14 cellular contexts compared by ENCODE assay signal in genomic region chr11:126103150-126103549, GRCh38. TPM values are rescaled to one million over a fixed set of nuclear protein-coding genes. Genes with fewer than 3 reads are reported as not detected.
A peak's percentile ranks its signal among the peaks of the same experiment; 100 is the strongest.
DNase-seq lines count a peak whose midpoint lies in the region; ATAC-seq and TF ChIP-seq lines count a peak whose summit lies in the region.
"Had no signal": no experiment of that assay in that cellular context is flagged by ENCODE, and none has a peak within 500 bp of the region (broad histone marks: within the 10 kb centered on the region; RNA-seq: fewer than 3 reads in every experiment).

No MANE protein-coding gene starts in this region.

- H3K4me2 ChIP-seq in Karpas-422 (ENCODE audit: low read depth, low read length, poor library complexity, severe bottlenecking) (peak overlapping the region; percentile 81), SK-N-SH (no peak overlapping the region)

- TF ChIP-seq RAD21 in SK-N-SH (IDR thresholded peaks at IDR 0.05; ENCODE audit: low read length), result peak; percentile 38

- ATAC-seq in HG02642 (IDR thresholded peaks at IDR 0.05; ENCODE audit: poor library complexity, unreplicated experiment), result no peak

- no peak for TF ChIP-seq POLR2A in stomach (IDR thresholded peaks at IDR 0.05)

- no peak overlapping the region for H3K4me3 Mint-ChIP-seq in mesothelial cell of epicardium
- H3K4me3 Mint-ChIP-seq: H9 had no signal

- no peak for DNase-seq in Karpas-422
- peak; percentile 78 for DNase-seq in SK-N-SH
- DNase-seq in mesothelial cell of epicardium (ENCODE audit: low spot score in 2 of 2, unreplicated experiment in 2 of 2), result no peak
- DNase-seq in stomach, result no peak
- DNase-seq in retina, result no peak
- DNase-seq in NCI-H69 (lab: John Stamatoyannopoulos, UW), result no peak
- no peak for DNase-seq in stimulated activated CD8-positive, alpha-beta memory T cell treated with anti-CD3 and anti-CD28 coated beads, Interleukin-4, amount 100 ng/mL, for 48 hours
- DNase-seq: COR-L47, GF-D8, H9, NCI-H524 treated with DMSO at 0.1 percent for 48 hours, SHP77, SW 1271 had no signal

- peaks cover 55% of the 10 kb centered on the region for H3K4me1 ChIP-seq in Karpas-422 (ENCODE audit: low read length)
- peaks cover 6 to 66% of the 10 kb centered on the region in 2 experiments; a peak in 3 of 4 replicates for H3K4me1 ChIP-seq in SK-N-SH (ENCODE audit: control insufficient read depth in 1 of 2, insufficient read depth in 2 of 2, low read depth in 1 of 2, low read length in 1 of 2)
- H3K4me1 ChIP-seq in stomach, result peaks cover 17 to 21% (median 19%) of the 10 kb centered on the region in 4 donors

- H3K36me3 Mint-ChIP-seq in mesothelial cell of epicardium, result no peaks in the 10 kb centered on the region

- H3K27ac ChIP-seq in Karpas-422 (ENCODE audit: low read length) (no peak overlapping the region), SK-N-SH (ENCODE audit: low read depth in 2 of 2, low read length in 1 of 2) (peak overlapping the region in 1 of 2 experiments; percentile 93; a peak in 2 of 4 replicates), stomach (peak overlapping the region; percentile 52 to 79 (median 69))

- intact Hi-C loops in stomach (cut with DNase I; ENCODE audit: low total_unique reads), result no loop called here

- no peaks in the 10 kb centered on the region for H3K9me3 Mint-ChIP-seq in mesothelial cell of epicardium

- H3K4me3 ChIP-seq in Karpas-422 (ENCODE audit: low read length) (no peak overlapping the region), SK-N-SH (ENCODE audit: low read depth in 2 of 2, low read length in 1 of 2) (no peak overlapping the region), stomach (no peak overlapping the region)

- H3K36me3 ChIP-seq in Karpas-422 (ENCODE audit: insufficient read depth, low read length), result no peaks in the 10 kb centered on the region
- H3K36me3 ChIP-seq in SK-N-SH (replicated peaks in 1 of 2; ENCODE audit: control insufficient read depth in 1 of 2, insufficient read depth in 2 of 2, low read length in 1 of 2), result no peaks in the 10 kb centered on the region
- H3K36me3 ChIP-seq in stomach, result no peaks in the 10 kb centered on the region

- no peaks in the 10 kb centered on the region for H3K9me2 ChIP-seq in Karpas-422 (replicated peaks; ENCODE audit: insufficient read depth, low read length)
- H3K9me2 ChIP-seq in SK-N-SH, result no peaks in the 10 kb centered on the region

- H3K79me2 ChIP-seq in Karpas-422 (ENCODE audit: low read length), result no peaks in the 10 kb centered on the region
- H3K79me2 ChIP-seq in SK-N-SH (ENCODE audit: insufficient read depth), result no peaks in the 10 kb centered on the region

- TF ChIP-seq CTCF in SK-N-SH (IDR thresholded peaks at IDR 0.05) (no peak), mesothelial cell of epicardium (IDR thresholded peaks at IDR 0.05; ENCODE audit: unreplicated experiment) (no peak), stomach (IDR thresholded peaks at IDR 0.05) (no peak)

- no peaks in the 10 kb centered on the region for H3F3A ChIP-seq in SK-N-SH (replicated peaks; ENCODE audit: insufficient read depth)

- CTCF ChIA-PET in SK-N-SH (lab: Yijun Ruan, JAX), result interaction anchor here (0.9 to 3.7 kb wide), 8 partner anchors 10 to 204 kb away, joined by 3 to 21 read pairs (median 6); no protein-coding TSS in a partner anchor

- POLR2A ChIA-PET in SK-N-SH (lab: Yijun Ruan, JAX), result interaction anchor here (1.1 to 6.4 kb wide), 2 partner anchors 10 to 24 kb away, joined by 3 to 45 read pairs; no protein-coding TSS in a partner anchor

- H3K27me3 Mint-ChIP-seq in mesothelial cell of epicardium (ENCODE audit: low read depth), result no peaks in the 10 kb centered on the region

- H3K27ac Mint-ChIP-seq in mesothelial cell of epicardium, result peak overlapping the region; percentile 88

- peaks cover 79% of the 10 kb centered on the region for H3K4me1 Mint-ChIP-seq in mesothelial cell of epicardium

- H4K20me1 ChIP-seq in Karpas-422 (ENCODE audit: insufficient read depth, low read depth, low read length), result no peaks in the 10 kb centered on the region
- no peaks in the 10 kb centered on the region for H4K20me1 ChIP-seq in SK-N-SH (ENCODE audit: insufficient read depth)

- no peak overlapping the region for H3K9ac ChIP-seq in Karpas-422 (ENCODE audit: low read length)
- no peak overlapping the region for H3K9ac ChIP-seq in SK-N-SH

- H2AFZ ChIP-seq in Karpas-422 (ENCODE audit: low read length) (no peak overlapping the region), SK-N-SH (ENCODE audit: low read depth) (no peak overlapping the region)

- TF ChIP-seq EP300 in SK-N-SH (IDR thresholded peaks at IDR 0.05; ENCODE audit: borderline replicate concordance in 1 of 2, low read depth in 1 of 2, low read length in 1 of 2) (peak in 1 of 2 experiments; percentile 94; a peak in 2 of 4 replicates), stomach (IDR thresholded peaks at IDR 0.05) (no peak)

- WGBS in SK-N-SH (ENCODE audit: low lambda C conversion rate), result 79% methylated on average over 5 of the region's 5 CpGs
- WGBS in stomach, 5 donors, result 80 to 94% (median 87%) methylated on average over 5 of the region's 5 CpGs

- H3K27me3 ChIP-seq in Karpas-422 (ENCODE audit: low read length) (no peaks in the 10 kb centered on the region), SK-N-SH (ENCODE audit: insufficient read depth) (no peaks in the 10 kb centered on the region), stomach (no peaks in the 10 kb centered on the region)

- no peaks in the 10 kb centered on the region for H3K9me3 ChIP-seq in Karpas-422 (ENCODE audit: low read length)
- H3K9me3 ChIP-seq in SK-N-SH, result no peaks in the 10 kb centered on the region
- H3K9me3 ChIP-seq in stomach, result no peaks in the 10 kb centered on the region

TF ChIP-seq in SK-N-SH, 30 proteins besides CTCF, POLR2A, EP300 and RAD21 (continues in another document):
- TF ChIP-seq TEAD4 (IDR thresholded peaks at IDR 0.05; ENCODE audit: borderline replicate concordance, insufficient read depth) (no peak), USF2 (IDR thresholded peaks at IDR 0.05; ENCODE audit: borderline replicate concordance, low read depth, low read length) (no peak), JUND (IDR thresholded peaks at IDR 0.05) (no peak), EZH2phosphoT487 (IDR thresholded peaks at IDR 0.05; ENCODE audit: borderline replicate concordance, low read depth) (no peak), RCOR1 (IDR thresholded peaks at IDR 0.05; ENCODE audit: low read length) (peak; percentile 99), FOXM1 (IDR thresholded peaks at IDR 0.05; ENCODE audit: low read depth) (no peak), IRF3 (IDR thresholded peaks at IDR 0.05; ENCODE audit: low read depth, low read length) (no peak), POLR2AphosphoS5 (IDR thresholded peaks at IDR 0.05; ENCODE audit: low read depth, low read length) (no peak), NRF1 (IDR thresholded peaks at IDR 0.05; ENCODE audit: low read depth, low read length) (no peak), CHD2 (IDR thresholded peaks at IDR 0.05; ENCODE audit: low read length, partially characterized antibody) (peak; percentile 75), FOXJ3 (CRISPR knock-in tag; IDR thresholded peaks at IDR 0.05) (0 out of 2 replicates have a peak, but pooled peaks have one; percentile 45), MXI1 (IDR thresholded peaks at IDR 0.05; ENCODE audit: low read depth, low read length) (peak; percentile 70; the same call in 1 of the 2 replicates), RXRA (IDR thresholded peaks at IDR 0.05; ENCODE audit: borderline replicate concordance, low read depth) (no peak), YY1 (IDR thresholded peaks at IDR 0.05; ENCODE audit: low read depth) (no peak), TAF1 (IDR thresholded peaks at IDR 0.05; ENCODE audit: borderline replicate concordance, low read depth, low read length) (no peak), ZBTB33 (IDR thresholded peaks at IDR 0.05; ENCODE audit: borderline replicate concordance, low read depth) (no peak), ELF1 (IDR thresholded peaks at IDR 0.05) (no peak), GATA2 (CRISPR knock-in tag; IDR thresholded peaks at IDR 0.05) (peak; percentile 97)

RNA-seq across cellular contexts. Expression of gene CDON, which starts 40.5 kb away (rescaled TPM):
- 0.36 and 2.1 TPM in 2 replicates for total RNA-seq in Karpas-422 (2014; rRNA removed; shearing (Covaris generic); ENCODE audit: low replicate concordance)
- polyA plus RNA-seq in SK-N-SH (2012; rRNA removed), result 3.7 and 4.2 TPM in 2 replicates
- 2.8 and 4.5 TPM in 2 replicates for polyA plus RNA-seq in SK-N-SH (2012; cell fraction: cytosol; rRNA removed)
- 2.3 and 3.5 TPM in 2 replicates for polyA plus RNA-seq in SK-N-SH (2012; cell fraction: nucleus; rRNA removed)
- total RNA-seq in mesothelial cell of epicardium, result 159 to 180 TPM (median 165 TPM) in 3 replicates
- 10 to 100 TPM; 16.1 to 80.8 (median 26.8) TPM for total RNA-seq in stomach
- 1 to 10 TPM in 1 of 3 donors, under 1 TPM in 2; 0.31 to 1.0 (median 0.44) TPM for polyA plus RNA-seq in stomach
